In genomic region chr16:81296631-81297030, GRCh38 we compare ENCODE assay signal across 39 cellular contexts. TPM values are rescaled to one million over a fixed set of nuclear protein-coding genes. Genes with fewer than 3 reads are reported as not detected.
"Had no signal": no experiment of that assay in that cellular context is flagged by ENCODE, and none has a peak within 500 bp of the region (broad histone marks: within the 10 kb centered on the region; RNA-seq: fewer than 3 reads in every experiment).

No MANE protein-coding gene starts in this region.

- H3K4me3 ChIP-seq: Peyer's patch, SJSA1 had no signal

- H3K4me1 ChIP-seq: SJSA1 had no signal

- H3K9ac ChIP-seq: SK-N-SH had no signal

- H3K36me3 Mint-ChIP-seq: activated CD8-positive, alpha-beta memory T cell treated with anti-CD3 and anti-CD28 coated beads, Interleukin-2, amount 10 ng/mL, durations not matched to agents 7 days and 5 days; activated naive CD4-positive, alpha-beta T cell treated with anti-CD3 and anti-CD28 coated beads, Interleukin-2, amount 10 ng/mL, durations not matched to agents 7 days and 5 days; activated naive CD8-positive, alpha-beta T cell had no signal

- H3K27me3 ChIP-seq: Peyer's patch, SJSA1 had no signal

- DNase-seq: activated CD4-positive, alpha-beta memory T cell treated with anti-CD3 and anti-CD28 coated beads, Interleukin-2, amount 10 ng/mL, durations not matched to agents 7 days and 5 days; activated CD4-positive, alpha-beta T cell treated with anti-CD3 and anti-CD28 coated beads for 4 hours; activated CD8-positive, alpha-beta memory T cell treated with anti-CD3 and anti-CD28 coated beads for 24 hours; activated CD8-positive, alpha-beta memory T cell treated with anti-CD3 and anti-CD28 coated beads, Interleukin-2, amount 10 ng/mL, durations not matched to agents 7 days and 5 days; activated CD8-positive, alpha-beta memory T cell treated with anti-CD3 and anti-CD28 coated beads, Interleukin-2, amount 50 U/mL, for 48 hours; activated effector memory CD4-positive, alpha-beta T cell treated with Interleukin-2 at 50 U/mL for 16 hours; activated naive CD4-positive, alpha-beta T cell treated with anti-CD3 and anti-CD28 coated beads, Interleukin-2, amount 10 ng/mL, durations not matched to agents 7 days and 5 days; activated naive CD8-positive, alpha-beta T cell treated with anti-CD3 and anti-CD28 coated beads, Interleukin-2, amount 50 U/mL, for 24 hours; activated T-cell treated with anti-CD3 and anti-CD28 coated beads, Interleukin-2, amount 50 U/mL, for 48 hours; anterior cingulate cortex; caudate nucleus; cerebellar nuclear complex; IMR-90; Karpas-422; KBM-7; NCI-H1048; NCI-H1105 treated with DMSO at 0.1 percent for 48 hours; NCI-H1436; NCI-H1694; NCI-H1930; NCI-H2081 treated with DMSO at 0.1 percent for 48 hours; NCI-H345; NCI-H524 treated with DMSO at 0.1 percent for 48 hours; NK-92 treated with Interleukin-12 subunit alpha and Interleukin-12 subunit beta, amount 100 ng/mL, for 24 hours; PC-3; Peyer's patch; RPMI8226; SHP77 treated with DMSO at 0.1 percent for 48 hours; SK-N-SH had no signal

- H3K9me3 ChIP-seq: Peyer's patch, SJSA1, SK-N-SH had no signal

- H3K9me3 Mint-ChIP-seq: activated CD4-positive, alpha-beta memory T cell treated with anti-CD3 and anti-CD28 coated beads, Interleukin-2, amount 10 ng/mL, durations not matched to agents 7 days and 5 days; activated naive CD4-positive, alpha-beta T cell treated with anti-CD3 and anti-CD28 coated beads, Interleukin-2, amount 10 ng/mL, durations not matched to agents 7 days and 5 days; activated naive CD8-positive, alpha-beta T cell treated with anti-CD3 and anti-CD28 coated beads, Interleukin-2, amount 50 U/mL, for 24 hours; T-helper 1 cell treated with Interleukin-12 subunit alpha and Interleukin-12 subunit beta and Interleukin-4 antibody, amounts not matched to agents 30 μg/mL and 1 μg/mL, for 36 hours; T-helper 2 cell treated with Interferon-gamma antibody and Interleukin-4, amounts not matched to agents 5 μg/mL and 100 μg/mL, for 36 hours had no signal

- H3K9me2 ChIP-seq: SK-N-SH had no signal

- H3K27ac ChIP-seq: Peyer's patch, SJSA1 had no signal

- H3K36me3 ChIP-seq: Peyer's patch, SJSA1 had no signal

- H3K4me2 ChIP-seq: SK-N-SH had no signal

- FAIRE-seq: bronchial epithelial cell, TTC549 had no signal

- H3K4me1 Mint-ChIP-seq: activated CD4-positive, alpha-beta memory T cell treated with anti-CD3 and anti-CD28 coated beads, Interleukin-2, amount 10 ng/mL, durations not matched to agents 7 days and 5 days; activated naive CD4-positive, alpha-beta T cell treated with anti-CD3 and anti-CD28 coated beads, Interleukin-2, amount 10 ng/mL, durations not matched to agents 7 days and 5 days; brain had no signal

- ATAC-seq: activated CD4-positive, CD25-positive, alpha-beta regulatory T cell treated with anti-CD3 and anti-CD28 coated beads, Interleukin-2, amount 50 U/mL, for 24 hours; activated CD8-positive, alpha-beta memory T cell treated with anti-CD3 and anti-CD28 coated beads, Interleukin-2, amount 10 ng/mL, durations not matched to agents 7 days and 5 days; activated naive CD8-positive, alpha-beta T cell treated with anti-CD3 and anti-CD28 coated beads, Interleukin-2, amount 50 U/mL, for 24 hours; PC-3 had no signal

- H3K27ac Mint-ChIP-seq: activated CD4-positive, alpha-beta memory T cell treated with anti-CD3 and anti-CD28 coated beads, Interleukin-2, amount 10 ng/mL, durations not matched to agents 7 days and 5 days; activated CD8-positive, alpha-beta memory T cell treated with anti-CD3 and anti-CD28 coated beads, Interleukin-2, amount 10 ng/mL, durations not matched to agents 7 days and 5 days; activated naive CD4-positive, alpha-beta T cell treated with anti-CD3 and anti-CD28 coated beads, Interleukin-2, amount 10 ng/mL, durations not matched to agents 7 days and 5 days; activated naive CD8-positive, alpha-beta T cell; activated naive CD8-positive, alpha-beta T cell treated with anti-CD3 and anti-CD28 coated beads, Interleukin-2, amount 50 U/mL, for 24 hours; brain; T-helper 1 cell treated with Interleukin-12 subunit alpha and Interleukin-12 subunit beta and Interleukin-4 antibody, amounts not matched to agents 30 μg/mL and 1 μg/mL, for 36 hours; T-helper 2 cell treated with Interferon-gamma antibody and Interleukin-4, amounts not matched to agents 5 μg/mL and 100 μg/mL, for 36 hours had no signal

- H3K4me3 Mint-ChIP-seq: activated CD4-positive, alpha-beta memory T cell treated with anti-CD3 and anti-CD28 coated beads, Interleukin-2, amount 10 ng/mL, durations not matched to agents 7 days and 5 days; activated CD8-positive, alpha-beta memory T cell treated with anti-CD3 and anti-CD28 coated beads, Interleukin-2, amount 10 ng/mL, durations not matched to agents 7 days and 5 days; activated naive CD4-positive, alpha-beta T cell treated with anti-CD3 and anti-CD28 coated beads, Interleukin-2, amount 10 ng/mL, durations not matched to agents 7 days and 5 days; activated naive CD8-positive, alpha-beta T cell; activated naive CD8-positive, alpha-beta T cell treated with anti-CD3 and anti-CD28 coated beads, Interleukin-2, amount 50 U/mL, for 24 hours; brain; T-helper 1 cell treated with Interleukin-12 subunit alpha and Interleukin-12 subunit beta and Interleukin-4 antibody, amounts not matched to agents 30 μg/mL and 1 μg/mL, for 36 hours; T-helper 2 cell treated with Interferon-gamma antibody and Interleukin-4, amounts not matched to agents 5 μg/mL and 100 μg/mL, for 36 hours had no signal

RNA-seq across cellular contexts. Expression of gene BCO1, which starts 58.1 kb away (rescaled TPM):
- total RNA-seq: activated CD4-positive, alpha-beta memory T cell treated with anti-CD3 and anti-CD28 coated beads, Interleukin-2, amount 10 ng/mL, durations not matched to agents 7 days and 5 days; activated CD8-positive, alpha-beta memory T cell treated with anti-CD3 and anti-CD28 coated beads, Interleukin-2, amount 10 ng/mL, durations not matched to agents 7 days and 5 days; bronchial epithelial cell; IMR-90; MCF 10A; NCI-H460; PC-3; SJSA1 had no signal
- polyA plus RNA-seq: IMR-90 had no signal
